32 cellular contexts compared by ENCODE assay signal in the genomic region with DNA sequence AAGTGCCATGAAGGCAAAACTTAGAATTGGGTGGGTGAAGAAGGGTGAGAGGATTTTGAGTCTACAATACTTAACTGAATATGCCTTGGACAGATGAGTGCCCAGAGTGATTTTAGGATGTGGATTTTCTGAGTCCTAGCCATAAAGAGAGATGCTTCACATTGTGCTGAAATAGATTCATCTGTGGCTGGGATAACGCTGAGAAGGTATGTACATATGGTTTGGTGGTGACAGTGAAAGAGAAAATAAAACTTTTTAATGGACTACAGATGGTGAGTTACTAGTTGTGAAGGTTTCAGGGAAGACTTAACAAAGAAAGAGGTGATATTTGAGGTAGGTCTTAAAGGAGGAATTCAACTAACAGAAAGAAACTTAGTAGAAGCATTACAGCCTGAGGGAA.
"Had no signal": no experiment of that assay in that cellular context is flagged by ENCODE, and none has a peak within 500 bp of the region (broad histone marks: within the 10 kb centered on the region; RNA-seq: fewer than 3 reads in every experiment).

No MANE protein-coding gene starts in this region.

- H3K27me3 ChIP-seq: MG63, SJCRH30 had no signal

- H3K4me2 ChIP-seq: PC-9 had no signal

- H3K9me3 ChIP-seq: SJCRH30 had no signal

- H2AFZ ChIP-seq: PC-9 had no signal

- DNase-seq: Kasumi-1, MG63, MV-4-11, NCI-H1092, NCI-H1105, NCI-H1417 treated with DMSO at 0.1 percent for 48 hours, NCI-H1436 treated with DMSO at 0.1 percent for 48 hours, NCI-H1694 treated with DMSO at 0.1 percent for 48 hours, NCI-H187 treated with DMSO at 0.1 percent for 48 hours, NCI-H2029 treated with DMSO at 0.1 percent for 48 hours, NCI-H2081 treated with DMSO at 0.1 percent for 48 hours, NCI-H2107, NCI-H2171, NCI-H226, NCI-H446 treated with DMSO at 0.1 percent for 48 hours, NCI-H510A, NCI-H524, NCI-H526, NCI-H69, NCI-H748 treated with DMSO at 0.1 percent for 48 hours, NCI-H82, PC-9, SHP77, SIG-M5, SJCRH30, T-cell had no signal

- H3K27ac ChIP-seq: PC-9, RWPE1, SJCRH30, SK-N-MC had no signal

- H3K36me3 ChIP-seq: MG63, SJCRH30 had no signal

- ATAC-seq: Panc1, Right ventricle myocardium inferior, SK-N-SH treated with all-trans-retinoic acid at 6 μM for 48 hours, T-cell had no signal

- H3K4me3 ChIP-seq: MG63, PC-9, SJCRH30, SK-N-MC had no signal

- H3K4me1 ChIP-seq: SJCRH30 had no signal

- FAIRE-seq: RCC 7860 had no signal
